ENCODE assay signal across 3 cellular contexts in the genomic region with DNA sequence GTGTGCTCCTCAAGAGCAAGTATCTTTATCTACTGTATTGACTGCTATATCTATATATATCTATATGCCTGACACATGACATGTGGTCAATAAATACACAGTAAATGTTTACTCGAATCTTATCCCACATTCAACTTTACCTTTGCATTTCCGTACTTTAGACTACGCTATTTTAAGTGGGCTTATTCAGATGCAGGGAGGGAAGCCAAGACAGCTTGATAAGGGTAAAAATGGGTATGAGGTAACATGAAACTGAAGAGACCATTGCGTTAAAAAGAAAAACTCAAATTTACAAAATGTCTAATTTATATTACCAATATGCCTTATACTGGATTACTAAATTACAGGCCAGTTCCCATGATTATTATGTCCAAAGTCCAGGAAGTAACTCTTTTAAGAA.
"Had no signal": no experiment of that assay in that cellular context is flagged by ENCODE, and none has a peak within 500 bp of the region (broad histone marks: within the 10 kb centered on the region; RNA-seq: fewer than 3 reads in every experiment).

No MANE protein-coding gene starts in this region.

- ATAC-seq: GM12878 had no signal

- DNase-seq: GDM1, GF-D8 had no signal
